Comparison of ENCODE assay signal across 1 cellular context in the genomic region with DNA sequence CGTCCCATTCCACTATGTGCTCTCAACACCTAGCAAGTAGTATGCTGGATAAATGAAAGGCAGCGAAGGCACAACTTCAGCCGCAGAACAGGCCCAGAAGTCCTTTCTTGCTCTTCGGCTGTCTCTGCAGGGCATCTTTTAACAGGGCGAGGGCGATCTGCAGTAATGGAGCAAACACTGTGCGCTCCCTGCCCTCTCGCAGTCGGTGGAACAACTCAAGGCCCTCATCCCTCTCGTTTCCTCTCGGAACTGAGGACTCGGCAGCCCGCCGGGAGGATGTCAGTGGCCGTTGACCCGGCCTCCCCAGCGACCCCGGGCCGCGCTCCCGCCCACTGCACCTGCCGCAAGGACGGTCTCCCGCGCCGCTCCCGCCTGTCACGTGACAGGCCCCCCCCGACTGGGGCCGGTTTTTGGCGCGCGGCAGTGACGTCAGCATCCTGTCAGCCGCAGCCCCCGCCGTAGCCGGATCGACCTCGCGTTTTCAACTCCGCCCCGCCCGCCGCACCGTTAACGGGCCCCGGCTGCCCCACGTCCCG.
A peak's percentile ranks its signal among the peaks of the same experiment; 100 is the strongest.
TF ChIP-seq lines count a peak whose summit lies in the region.

No MANE protein-coding gene starts in this region.

TF ChIP-seq in HepG2, 621 proteins besides CTCF, POLR2A, EP300 and RAD21 (continued from another document and continues in another):
- TF ChIP-seq, protein P1, sequence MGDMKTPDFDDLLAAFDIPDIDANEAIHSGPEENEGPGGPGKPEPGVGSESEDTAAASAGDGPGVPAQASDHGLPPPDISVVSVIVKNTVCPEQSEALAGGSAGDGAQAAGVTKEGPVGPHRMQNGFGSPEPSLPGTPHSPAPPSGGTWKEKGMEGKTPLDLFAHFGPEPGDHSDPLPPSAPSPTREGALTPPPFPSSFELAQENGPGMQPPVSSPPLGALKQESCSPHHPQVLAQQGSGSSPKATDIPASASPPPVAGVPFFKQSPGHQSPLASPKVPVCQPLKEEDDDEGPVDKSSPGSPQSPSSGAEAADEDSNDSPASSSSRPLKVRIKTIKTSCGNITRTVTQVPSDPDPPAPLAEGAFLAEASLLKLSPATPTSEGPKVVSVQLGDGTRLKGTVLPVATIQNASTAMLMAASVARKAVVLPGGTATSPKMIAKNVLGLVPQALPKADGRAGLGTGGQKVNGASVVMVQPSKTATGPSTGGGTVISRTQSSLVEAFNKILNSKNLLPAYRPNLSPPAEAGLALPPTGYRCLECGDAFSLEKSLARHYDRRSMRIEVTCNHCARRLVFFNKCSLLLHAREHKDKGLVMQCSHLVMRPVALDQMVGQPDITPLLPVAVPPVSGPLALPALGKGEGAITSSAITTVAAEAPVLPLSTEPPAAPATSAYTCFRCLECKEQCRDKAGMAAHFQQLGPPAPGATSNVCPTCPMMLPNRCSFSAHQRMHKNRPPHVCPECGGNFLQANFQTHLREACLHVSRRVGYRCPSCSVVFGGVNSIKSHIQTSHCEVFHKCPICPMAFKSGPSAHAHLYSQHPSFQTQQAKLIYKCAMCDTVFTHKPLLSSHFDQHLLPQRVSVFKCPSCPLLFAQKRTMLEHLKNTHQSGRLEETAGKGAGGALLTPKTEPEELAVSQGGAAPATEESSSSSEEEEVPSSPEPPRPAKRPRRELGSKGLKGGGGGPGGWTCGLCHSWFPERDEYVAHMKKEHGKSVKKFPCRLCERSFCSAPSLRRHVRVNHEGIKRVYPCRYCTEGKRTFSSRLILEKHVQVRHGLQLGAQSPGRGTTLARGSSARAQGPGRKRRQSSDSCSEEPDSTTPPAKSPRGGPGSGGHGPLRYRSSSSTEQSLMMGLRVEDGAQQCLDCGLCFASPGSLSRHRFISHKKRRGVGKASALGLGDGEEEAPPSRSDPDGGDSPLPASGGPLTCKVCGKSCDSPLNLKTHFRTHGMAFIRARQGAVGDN (CRISPR knock-in tag; IDR thresholded peaks at IDR 0.05) = peak; percentile 95
- TF ChIP-seq, protein P2, sequence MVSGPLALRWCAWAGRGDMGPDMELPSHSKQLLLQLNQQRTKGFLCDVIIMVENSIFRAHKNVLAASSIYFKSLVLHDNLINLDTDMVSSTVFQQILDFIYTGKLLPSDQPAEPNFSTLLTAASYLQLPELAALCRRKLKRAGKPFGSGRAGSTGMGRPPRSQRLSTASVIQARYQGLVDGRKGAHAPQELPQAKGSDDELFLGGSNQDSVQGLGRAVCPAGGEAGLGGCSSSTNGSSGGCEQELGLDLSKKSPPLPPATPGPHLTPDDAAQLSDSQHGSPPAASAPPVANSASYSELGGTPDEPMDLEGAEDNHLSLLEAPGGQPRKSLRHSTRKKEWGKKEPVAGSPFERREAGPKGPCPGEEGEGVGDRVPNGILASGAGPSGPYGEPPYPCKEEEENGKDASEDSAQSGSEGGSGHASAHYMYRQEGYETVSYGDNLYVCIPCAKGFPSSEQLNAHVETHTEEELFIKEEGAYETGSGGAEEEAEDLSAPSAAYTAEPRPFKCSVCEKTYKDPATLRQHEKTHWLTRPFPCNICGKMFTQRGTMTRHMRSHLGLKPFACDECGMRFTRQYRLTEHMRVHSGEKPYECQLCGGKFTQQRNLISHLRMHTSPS (CRISPR knock-in tag; IDR thresholded peaks at IDR 0.05; ENCODE audit: low read depth) = no peak
- TF ChIP-seq ZNF335 (CRISPR knock-in tag; IDR thresholded peaks at IDR 0.05) (peak; percentile 34; the same call in 1 of the 2 replicates), TCF7L2 (IDR thresholded peaks at IDR 0.05; ENCODE audit: low read depth, low read length) (no peak), ZSCAN22 (CRISPR knock-in tag; IDR thresholded peaks at IDR 0.05) (no peak), ZNF580 (CRISPR knock-in tag; IDR thresholded peaks at IDR 0.05; ENCODE audit: borderline replicate concordance, low read depth) (peak; percentile 76; the same call in 1 of the 2 replicates), NR2F1 (CRISPR knock-in tag; IDR thresholded peaks at IDR 0.05) (peak; percentile 53 to 79; a peak in 3 of 4 replicates), ZNF101 (CRISPR knock-in tag; IDR thresholded peaks at IDR 0.05; ENCODE audit: borderline replicate concordance, low read depth) (0 out of 2 replicates have a peak, but pooled peaks have one; percentile 43), ZNF724P (CRISPR knock-in tag; IDR thresholded peaks at IDR 0.05; ENCODE audit: borderline replicate concordance) (0 out of 2 replicates have a peak, but pooled peaks have one; percentile 52), KLF15 (CRISPR knock-in tag; IDR thresholded peaks at IDR 0.05; ENCODE audit: borderline replicate concordance) (no peak), TRAFD1 (CRISPR knock-in tag; IDR thresholded peaks at IDR 0.05; ENCODE audit: borderline replicate concordance) (peak; percentile 53; the same call in 1 of the 2 replicates), SMAD3 (CRISPR knock-in tag; IDR thresholded peaks at IDR 0.05) (no peak; the same call in 1 of the 2 replicates), ZBTB42 (CRISPR knock-in tag; IDR thresholded peaks at IDR 0.05) (no peak), SP2 (CRISPR knock-in tag; IDR thresholded peaks at IDR 0.05) (peak; percentile 75), ZC3H4 (CRISPR knock-in tag; IDR thresholded peaks at IDR 0.05; ENCODE audit: borderline replicate concordance) (no peak), ZBTB7A (CRISPR knock-in tag; IDR thresholded peaks at IDR 0.05) (no peak), GPBP1L1 (CRISPR knock-in tag; IDR thresholded peaks at IDR 0.05) (no peak), ATF7-NPFF (CRISPR knock-in tag; IDR thresholded peaks at IDR 0.05; ENCODE audit: low read depth) (peak; percentile 74; the same call in 1 of the 2 replicates), KDM5B (CRISPR knock-in tag; IDR thresholded peaks at IDR 0.05; ENCODE audit: borderline replicate concordance) (peak; percentile 85; the same call in 1 of the 2 replicates), ARID2 (CRISPR knock-in tag; IDR thresholded peaks at IDR 0.05; ENCODE audit: borderline replicate concordance) (peak; percentile 73; the same call in 1 of the 2 replicates), FOXA1 (IDR thresholded peaks at IDR 0.05) (no peak), FOXA1 (CRISPR knock-in tag; IDR thresholded peaks at IDR 0.05) (peak; percentile 24; the same call in 1 of the 2 replicates), TGIF2 (CRISPR knock-in tag; IDR thresholded peaks at IDR 0.05) (no peak; the same call in 1 of the 2 replicates), NR3C1 (CRISPR knock-in tag; IDR thresholded peaks at IDR 0.05) (no peak), ZNF564 (CRISPR knock-in tag; IDR thresholded peaks at IDR 0.05) (0 out of 2 replicates have a peak, but pooled peaks have one; percentile 22), ZNF850 (CRISPR knock-in tag; conservative IDR thresholded peaks at IDR 0.05) (no peak), TAF15 (IDR thresholded peaks at IDR 0.05; ENCODE audit: low read depth, low read length, poor library complexity, severe bottlenecking) (no peak), RBAK (CRISPR knock-in tag; IDR thresholded peaks at IDR 0.05) (no peak), ZNF354B (CRISPR knock-in tag; IDR thresholded peaks at IDR 0.05) (no peak), ZNF331 (CRISPR knock-in tag; IDR thresholded peaks at IDR 0.05) (peak; percentile 59; the same call in 1 of the 2 replicates)
- TF ChIP-seq, protein P3, sequence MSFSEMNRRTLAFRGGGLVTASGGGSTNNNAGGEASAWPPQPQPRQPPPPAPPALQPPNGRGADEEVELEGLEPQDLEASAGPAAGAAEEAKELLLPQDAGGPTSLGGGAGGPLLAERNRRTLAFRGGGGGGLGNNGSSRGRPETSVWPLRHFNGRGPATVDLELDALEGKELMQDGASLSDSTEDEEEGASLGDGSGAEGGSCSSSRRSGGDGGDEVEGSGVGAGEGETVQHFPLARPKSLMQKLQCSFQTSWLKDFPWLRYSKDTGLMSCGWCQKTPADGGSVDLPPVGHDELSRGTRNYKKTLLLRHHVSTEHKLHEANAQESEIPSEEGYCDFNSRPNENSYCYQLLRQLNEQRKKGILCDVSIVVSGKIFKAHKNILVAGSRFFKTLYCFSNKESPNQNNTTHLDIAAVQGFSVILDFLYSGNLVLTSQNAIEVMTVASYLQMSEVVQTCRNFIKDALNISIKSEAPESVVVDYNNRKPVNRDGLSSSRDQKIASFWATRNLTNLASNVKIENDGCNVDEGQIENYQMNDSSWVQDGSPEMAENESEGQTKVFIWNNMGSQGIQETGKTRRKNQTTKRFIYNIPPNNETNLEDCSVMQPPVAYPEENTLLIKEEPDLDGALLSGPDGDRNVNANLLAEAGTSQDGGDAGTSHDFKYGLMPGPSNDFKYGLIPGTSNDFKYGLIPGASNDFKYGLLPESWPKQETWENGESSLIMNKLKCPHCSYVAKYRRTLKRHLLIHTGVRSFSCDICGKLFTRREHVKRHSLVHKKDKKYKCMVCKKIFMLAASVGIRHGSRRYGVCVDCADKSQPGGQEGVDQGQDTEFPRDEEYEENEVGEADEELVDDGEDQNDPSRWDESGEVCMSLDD (CRISPR knock-in tag; IDR thresholded peaks at IDR 0.05; ENCODE audit: borderline replicate concordance) = no peak
- TF ChIP-seq, protein P4, sequence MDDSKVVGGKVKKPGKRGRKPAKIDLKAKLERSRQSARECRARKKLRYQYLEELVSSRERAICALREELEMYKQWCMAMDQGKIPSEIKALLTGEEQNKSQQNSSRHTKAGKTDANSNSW (CRISPR knock-in tag; IDR thresholded peaks at IDR 0.05; ENCODE audit: borderline replicate concordance) = no peak
- TF ChIP-seq, protein P5, sequence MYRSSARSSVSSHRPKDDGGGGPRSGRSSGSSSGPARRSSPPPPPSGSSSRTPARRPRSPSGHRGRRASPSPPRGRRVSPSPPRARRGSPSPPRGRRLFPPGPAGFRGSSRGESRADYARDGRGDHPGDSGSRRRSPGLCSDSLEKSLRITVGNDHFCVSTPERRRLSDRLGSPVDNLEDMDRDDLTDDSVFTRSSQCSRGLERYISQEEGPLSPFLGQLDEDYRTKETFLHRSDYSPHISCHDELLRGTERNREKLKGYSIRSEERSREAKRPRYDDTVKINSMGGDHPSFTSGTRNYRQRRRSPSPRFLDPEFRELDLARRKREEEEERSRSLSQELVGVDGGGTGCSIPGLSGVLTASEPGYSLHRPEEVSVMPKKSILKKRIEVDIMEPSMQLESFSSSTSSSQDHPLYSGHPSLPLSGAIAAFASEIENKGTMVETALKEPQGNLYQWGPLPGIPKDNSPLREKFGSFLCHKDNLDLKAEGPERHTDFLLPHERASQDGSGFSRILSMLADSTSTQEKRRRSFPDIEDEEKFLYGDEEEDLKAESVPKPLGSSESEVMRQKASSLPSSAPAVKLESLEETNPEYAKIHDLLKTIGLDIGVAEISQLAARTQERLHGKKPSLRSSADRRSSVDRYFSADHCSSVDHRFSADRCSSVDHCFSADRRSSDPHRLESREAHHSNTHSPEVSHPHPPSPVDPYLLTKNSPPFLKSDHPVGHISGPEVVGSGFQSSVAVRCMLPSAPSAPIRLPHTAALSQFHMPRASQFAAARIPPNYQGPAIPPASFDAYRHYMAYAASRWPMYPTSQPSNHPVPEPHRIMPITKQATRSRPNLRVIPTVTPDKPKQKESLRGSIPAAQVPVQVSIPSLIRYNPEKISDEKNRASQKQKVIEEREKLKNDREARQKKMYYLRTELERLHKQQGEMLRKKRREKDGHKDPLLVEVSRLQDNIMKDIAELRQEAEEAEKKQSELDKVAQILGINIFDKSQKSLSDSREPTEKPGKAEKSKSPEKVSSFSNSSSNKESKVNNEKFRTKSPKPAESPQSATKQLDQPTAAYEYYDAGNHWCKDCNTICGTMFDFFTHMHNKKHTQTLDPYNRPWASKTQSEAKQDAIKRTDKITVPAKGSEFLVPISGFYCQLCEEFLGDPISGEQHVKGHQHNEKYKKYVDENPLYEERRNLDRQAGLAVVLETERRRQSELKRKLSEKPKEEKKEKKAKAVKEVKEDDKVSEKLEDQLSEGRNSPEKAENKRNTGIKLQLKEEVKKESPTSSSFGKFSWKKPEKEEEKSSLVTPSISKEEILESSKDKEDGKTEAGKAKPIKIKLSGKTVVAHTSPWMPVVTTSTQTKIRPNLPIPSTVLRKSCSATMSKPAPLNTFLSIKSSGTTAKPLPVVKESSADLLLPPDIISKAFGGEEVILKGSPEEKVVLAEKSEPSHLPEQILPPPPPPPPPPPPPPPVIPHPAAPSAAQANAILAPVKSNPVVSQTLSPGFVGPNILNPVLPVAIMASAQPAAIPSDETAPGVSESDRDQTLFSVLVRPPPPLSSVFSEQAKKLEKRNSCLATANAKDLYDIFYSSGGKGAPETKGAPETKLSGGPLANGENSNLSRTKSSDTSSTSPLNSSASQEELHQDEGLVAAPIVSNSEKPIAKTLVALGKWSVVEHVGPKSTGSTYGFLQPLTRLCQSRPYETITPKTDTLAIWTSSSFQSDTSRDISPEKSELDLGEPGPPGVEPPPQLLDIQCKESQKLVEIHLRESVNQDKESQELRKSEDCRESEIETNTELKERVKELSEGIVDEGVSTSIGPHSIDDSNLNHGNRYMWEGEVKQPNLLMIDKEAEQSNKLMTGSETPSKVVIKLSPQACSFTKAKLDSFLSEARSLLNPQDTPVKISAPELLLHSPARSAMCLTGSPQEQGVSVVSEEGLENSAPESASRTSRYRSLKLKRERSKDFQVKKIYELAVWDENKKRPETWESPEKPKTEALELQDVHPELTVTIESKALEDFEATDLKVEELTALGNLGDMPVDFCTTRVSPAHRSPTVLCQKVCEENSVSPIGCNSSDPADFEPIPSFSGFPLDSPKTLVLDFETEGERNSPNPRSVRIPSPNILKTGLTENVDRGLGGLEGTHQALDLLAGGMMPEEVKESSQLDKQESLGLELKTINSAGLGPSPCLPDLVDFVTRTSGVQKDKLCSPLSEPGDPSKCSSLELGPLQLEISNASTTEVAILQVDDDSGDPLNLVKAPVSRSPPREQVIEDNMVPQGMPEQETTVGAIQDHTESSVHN (CRISPR knock-in tag; IDR thresholded peaks at IDR 0.05) = peak; percentile 90; the same call in 1 of the 2 replicates
